ENCODE assay signal across 12 cellular contexts in genomic region chr11:126357969-126358762, GRCh38. TPM values are rescaled to one million over a fixed set of nuclear protein-coding genes. Genes with fewer than 3 reads are reported as not detected.
DNase-seq lines count a peak whose midpoint lies in the region; ATAC-seq, FAIRE-seq and TF ChIP-seq lines count a peak whose summit lies in the region.
"Had no signal": no experiment of that assay in that cellular context is flagged by ENCODE, and none has a peak within 500 bp of the region (broad histone marks: within the 10 kb centered on the region; RNA-seq: fewer than 3 reads in every experiment).

No MANE protein-coding gene starts in this region.

- no peaks in the 10 kb centered on the region for H3K9me3 ChIP-seq in colonic mucosa
- no peaks in the 10 kb centered on the region for H3K9me3 ChIP-seq in lower lobe of right lung
- no peaks in the 10 kb centered on the region for H3K9me3 ChIP-seq in left lung
- H3K9me3 ChIP-seq: pancreas, thyroid gland had no signal

- H3K27me3 ChIP-seq in H7 (ENCODE audit: control insufficient read depth, insufficient read depth, low read length) (no peaks in the 10 kb centered on the region; the same call in 1 of the 2 replicates), colonic mucosa (no peaks in the 10 kb centered on the region), lower lobe of right lung (ENCODE audit: low read depth) (no peaks in the 10 kb centered on the region), left lung (no peaks in the 10 kb centered on the region)
- H3K27me3 ChIP-seq: pancreas, thyroid gland had no signal

- FAIRE-seq in RCC 7860 (lab: Jason Lieb, UNC): no peak
- FAIRE-seq: pancreas had no signal

- ATAC-seq in lower lobe of right lung (no peak), HG02588 (IDR thresholded peaks at IDR 0.05; ENCODE audit: unreplicated experiment) (no peak), left lung (no peak)
- ATAC-seq: pancreas had no signal

- no peaks in the 10 kb centered on the region; the same call in 1 of the 2 replicates for H3K36me3 ChIP-seq in H7 (replicated peaks; ENCODE audit: control insufficient read depth, insufficient read depth, low read length)
- H3K36me3 ChIP-seq in colonic mucosa: no peaks in the 10 kb centered on the region
- H3K36me3 ChIP-seq in lower lobe of right lung: no peaks in the 10 kb centered on the region
- no peaks in the 10 kb centered on the region for H3K36me3 ChIP-seq in left lung
- H3K36me3 ChIP-seq: pancreas, thyroid gland had no signal

- H3K9ac ChIP-seq in colonic mucosa (ENCODE audit: low read depth in 2 of 2, low read length in 2 of 2): peak overlapping the region; percentile 1 to 35

- H3K27ac ChIP-seq in colonic mucosa: no peak overlapping the region
- H3K27ac ChIP-seq in lower lobe of right lung: peak overlapping the region; percentile 76
- H3K27ac ChIP-seq in temporal lobe (ENCODE audit: low read depth, low read length): peak overlapping the region; percentile 92
- H3K27ac ChIP-seq in left lung: peak overlapping the region in 1 of 2 donors; percentile 54
- H3K27ac ChIP-seq: pancreas had no signal

- H3K4me3 ChIP-seq in H7 (ENCODE audit: insufficient read depth, low read depth, low read length) (no peak overlapping the region), colonic mucosa (no peak overlapping the region), lower lobe of right lung (peak overlapping the region; percentile 72), left lung (peak overlapping the region in 1 of 2 donors; percentile 63)
- H3K4me3 ChIP-seq: thyroid gland had no signal

- DNase-seq in H7 (peak; percentile 63), colonic mucosa (no peak), lower lobe of right lung (no peak), putamen (ENCODE audit: low spot score) (no peak), left lung (no peak), RCC 7860 (ENCODE audit: low spot score) (no peak)
- DNase-seq: activated CD4-positive, alpha-beta T cell treated with anti-CD3 and anti-CD28 coated beads, Interleukin-2, amount 50 U/mL, for 4 hours; NCI-H1105; thyroid gland had no signal

- no peak for TF ChIP-seq CTCF in colonic mucosa (IDR thresholded peaks at IDR 0.05)
- no peak for TF ChIP-seq CTCF in lower lobe of right lung (IDR thresholded peaks at IDR 0.05)
- TF ChIP-seq CTCF in left lung (IDR thresholded peaks at IDR 0.05): no peak

- H3K4me1 ChIP-seq in colonic mucosa (peaks cover 9% of the 10 kb centered on the region), lower lobe of right lung (peaks cover 62% of the 10 kb centered on the region), left lung (peaks cover 3 to 56% of the 10 kb centered on the region in 2 donors)

- intact Hi-C loops in colonic mucosa (cut with DNase I) (no loop called here), lower lobe of right lung (cut with DNase I) (no loop called here), left lung (cut with DNase I) (no loop called here)

RNA-seq across cellular contexts. Expression of gene ST3GAL4, which starts 2.7 kb away (rescaled TPM):
- total RNA-seq in H7 (2014; rRNA removed; shearing (Covaris generic)): 16.0 and 19.4 TPM in 2 replicates
- total RNA-seq in colonic mucosa: 100 to 1,000 TPM; 123 to 304 TPM
- total RNA-seq in lower lobe of right lung: 26.2 TPM
- 9.1 TPM for total RNA-seq in temporal lobe
- total RNA-seq in left lung: 10 to 100 TPM; 33.1 to 35.9 TPM

RNA-seq across cellular contexts. Expression of gene DCPS, which starts 54.3 kb away (rescaled TPM):
- total RNA-seq in H7 (2014; rRNA removed; shearing (Covaris generic)): 21.4 TPM in 2 replicates
- total RNA-seq in colonic mucosa (10 to 100 TPM; 17.2 to 31.1 TPM), lower lobe of right lung (14.7 TPM), temporal lobe (3.0 TPM), left lung (10 to 100 TPM; 16.4 to 18.0 TPM)
